Comparison of ENCODE assay signal across 24 cellular contexts in genomic region chr3:81484532-81484931, GRCh38.
DNase-seq lines count a peak whose midpoint lies in the region; ATAC-seq lines count a peak whose summit lies in the region.
"Had no signal": no experiment of that assay in that cellular context is flagged by ENCODE, and none has a peak within 500 bp of the region (broad histone marks: within the 10 kb centered on the region; RNA-seq: fewer than 3 reads in every experiment).

No MANE protein-coding gene starts in this region.

- no peak overlapping the region for H3K4me3 Mint-ChIP-seq in stimulated activated effector memory CD8-positive, alpha-beta T cell treated with anti-CD3 and anti-CD28 coated beads, Interleukin-12 subunit alpha, Interleukin-12 subunit beta, amount 100 ng/mL, for 72 hours
- H3K4me3 Mint-ChIP-seq: activated CD4-positive, alpha-beta T cell treated with anti-CD3 and anti-CD28 coated beads, Interleukin-2, amount 10 ng/mL, durations not matched to agents 24 days and 14 days; activated CD8-positive, alpha-beta memory T cell treated with anti-CD3 and anti-CD28 coated beads, Interleukin-2, amount 10 ng/mL, durations not matched to agents 7 days and 5 days; immature natural killer cell; nephron progenitor cell had no signal

- H3K4me1 Mint-ChIP-seq in stimulated activated effector memory CD8-positive, alpha-beta T cell treated with anti-CD3 and anti-CD28 coated beads, Interleukin-12 subunit alpha, Interleukin-12 subunit beta, amount 100 ng/mL, for 72 hours = no peaks in the 10 kb centered on the region
- H3K4me1 Mint-ChIP-seq: activated CD4-positive, alpha-beta T cell treated with anti-CD3 and anti-CD28 coated beads, Interleukin-2, amount 10 ng/mL, durations not matched to agents 24 days and 14 days; activated CD8-positive, alpha-beta memory T cell treated with anti-CD3 and anti-CD28 coated beads, Interleukin-2, amount 10 ng/mL, durations not matched to agents 7 days and 5 days; nephron progenitor cell had no signal

- H3K9me3 ChIP-seq in adipocyte (ENCODE audit: control insufficient read depth, low read length) (no peaks in the 10 kb centered on the region), right cardiac atrium (ENCODE audit: control insufficient read depth, low read length) (no peaks in the 10 kb centered on the region)
- H3K9me3 ChIP-seq: pancreas had no signal

- H3K4me3 ChIP-seq in adipocyte (ENCODE audit: low read length) (no peak overlapping the region), right cardiac atrium (ENCODE audit: low read length) (no peak overlapping the region)
- H3K4me3 ChIP-seq: hepatocyte, pancreas had no signal

- H3K27ac Mint-ChIP-seq in stimulated activated effector memory CD8-positive, alpha-beta T cell treated with anti-CD3 and anti-CD28 coated beads, Interleukin-12 subunit alpha, Interleukin-12 subunit beta, amount 100 ng/mL, for 72 hours = no peak overlapping the region
- H3K27ac Mint-ChIP-seq: activated CD4-positive, alpha-beta T cell treated with anti-CD3 and anti-CD28 coated beads, Interleukin-2, amount 10 ng/mL, durations not matched to agents 24 days and 14 days; activated CD8-positive, alpha-beta memory T cell treated with anti-CD3 and anti-CD28 coated beads, Interleukin-2, amount 10 ng/mL, durations not matched to agents 7 days and 5 days; activated naive CD4-positive, alpha-beta T cell treated with anti-CD3 and anti-CD28 coated beads, Interleukin-2, amount 50 U/mL, for 72 hours; immature natural killer cell; nephron progenitor cell had no signal

- WGBS in right cardiac atrium = 62% methylated on average over 5 of the region's 5 CpGs

- H3K36me3 Mint-ChIP-seq in stimulated activated effector memory CD8-positive, alpha-beta T cell treated with anti-CD3 and anti-CD28 coated beads, Interleukin-12 subunit alpha, Interleukin-12 subunit beta, amount 100 ng/mL, for 72 hours = no peaks in the 10 kb centered on the region
- H3K36me3 Mint-ChIP-seq: activated CD8-positive, alpha-beta memory T cell treated with anti-CD3 and anti-CD28 coated beads, Interleukin-2, amount 10 ng/mL, durations not matched to agents 7 days and 5 days; activated naive CD4-positive, alpha-beta T cell treated with anti-CD3 and anti-CD28 coated beads, Interleukin-2, amount 50 U/mL, for 72 hours had no signal

- DNase-seq in NOMO-1 treated with DMSO at 0.1 percent for 48 hours (lab: John Stamatoyannopoulos, UW; ENCODE audit: unreplicated experiment) (peak; percentile 19), NOMO-1 treated with dmso at 0.1 percent for 144 hours (lab: John Stamatoyannopoulos, UW; ENCODE audit: unreplicated experiment) (no peak), adipocyte (ENCODE audit: low read depth) (no peak), right cardiac atrium (no peak), hypothalamus (lab: John Stamatoyannopoulos, UW) (no peak), amniotic stem cell (lab: John Stamatoyannopoulos, UW) (no peak), pons (ENCODE audit: low spot score) (no peak)
- no peak for DNase-seq in stimulated activated effector memory CD8-positive, alpha-beta T cell treated with anti-CD3 and anti-CD28 coated beads, Interleukin-12 subunit alpha, Interleukin-12 subunit beta, amount 100 ng/mL, for 72 hours (ENCODE audit: low spot score in 2 of 2)
- DNase-seq: activated CD4-positive, alpha-beta T cell treated with anti-CD3 and anti-CD28 coated beads, Interleukin-2, amount 10 ng/mL, durations not matched to agents 24 days and 14 days; activated CD8-positive, alpha-beta memory T cell treated with anti-CD3 and anti-CD28 coated beads, Interleukin-2, amount 10 ng/mL, durations not matched to agents 7 days and 5 days; cerebellar nuclear complex; DMS53; immature natural killer cell; KG1; MV-4-11; NCI-H2171 treated with DMSO at 0.1 percent for 48 hours; NCI-H524 treated with DMSO at 0.1 percent for 48 hours; nephron progenitor cell; pancreas; WERI-Rb-1 had no signal

- H3K36me3 ChIP-seq in adipocyte (ENCODE audit: control insufficient read depth, insufficient read depth, low read length, severe bottlenecking) = peaks cover 14% of the 10 kb centered on the region
- H3K36me3 ChIP-seq: pancreas, WERI-Rb-1 had no signal

- H3K9me3 Mint-ChIP-seq in stimulated activated effector memory CD8-positive, alpha-beta T cell treated with anti-CD3 and anti-CD28 coated beads, Interleukin-12 subunit alpha, Interleukin-12 subunit beta, amount 100 ng/mL, for 72 hours = no peaks in the 10 kb centered on the region
- H3K9me3 Mint-ChIP-seq: activated CD4-positive, alpha-beta T cell treated with anti-CD3 and anti-CD28 coated beads, Interleukin-2, amount 10 ng/mL, durations not matched to agents 24 days and 14 days had no signal

- H3K4me1 ChIP-seq in adipocyte (ENCODE audit: control insufficient read depth, insufficient read depth, low read length) = peaks cover 20% of the 10 kb centered on the region
- no peaks in the 10 kb centered on the region for H3K4me1 ChIP-seq in right cardiac atrium (ENCODE audit: control insufficient read depth, insufficient read depth, low read length)
- H3K4me1 ChIP-seq: pancreas had no signal

- H3K9ac ChIP-seq in adipocyte (ENCODE audit: low read length) = peak overlapping the region; percentile 36

- intact Hi-C loops in right cardiac atrium (cut with DNase I) = no loop called here

- H3K27me3 ChIP-seq in adipocyte (replicated peaks; ENCODE audit: control insufficient read depth, insufficient read depth, low read length) (no peaks in the 10 kb centered on the region), right cardiac atrium (ENCODE audit: control insufficient read depth, insufficient read depth) (no peaks in the 10 kb centered on the region)
- H3K27me3 ChIP-seq: hepatocyte, pancreas had no signal

- ATAC-seq in right cardiac atrium = peak; percentile 51
- peak; percentile 11 for ATAC-seq in stimulated activated effector memory CD8-positive, alpha-beta T cell treated with anti-CD3 and anti-CD28 coated beads, Interleukin-12 subunit alpha, Interleukin-12 subunit beta, amount 100 ng/mL, for 72 hours
- ATAC-seq: activated CD8-positive, alpha-beta memory T cell treated with anti-CD3 and anti-CD28 coated beads, Interleukin-2, amount 10 ng/mL, durations not matched to agents 7 days and 5 days had no signal

- no peak overlapping the region for H3K27ac ChIP-seq in right cardiac atrium (ENCODE audit: low read length)
- H3K27ac ChIP-seq: 22Rv1, pancreas, RWPE1, WERI-Rb-1 had no signal
